ENCODE assay signal across 19 cellular contexts in the genomic region with DNA sequence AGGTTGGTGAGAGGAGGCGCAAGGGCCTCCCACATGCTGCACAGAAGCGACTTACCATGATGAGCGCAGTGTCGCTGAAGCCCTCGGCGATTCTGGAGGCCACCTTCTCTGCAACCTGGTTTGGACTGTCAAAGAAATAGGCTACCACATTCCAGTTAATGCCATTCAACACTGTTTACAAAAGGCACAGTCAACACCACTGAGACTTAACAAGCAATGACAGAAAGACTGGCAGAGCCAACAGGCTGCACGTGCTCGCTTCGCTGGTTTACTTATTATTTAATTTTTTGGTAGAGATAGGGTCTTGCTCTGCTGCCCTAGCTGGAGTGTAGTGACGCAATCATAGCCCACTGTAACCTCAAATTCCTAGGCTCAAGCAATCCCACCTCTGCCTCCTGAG. TPM values are rescaled to one million over a fixed set of nuclear protein-coding genes. Genes with fewer than 3 reads are reported as not detected.
DNase-seq lines count a peak whose midpoint lies in the region; ATAC-seq, FAIRE-seq and TF ChIP-seq lines count a peak whose summit lies in the region.
"Had no signal": no experiment of that assay in that cellular context is flagged by ENCODE, and none has a peak within 500 bp of the region (broad histone marks: within the 10 kb centered on the region; RNA-seq: fewer than 3 reads in every experiment).

No MANE protein-coding gene starts in this region.

- no peak overlapping the region for H3K4me3 ChIP-seq in mammary epithelial cell (replicated peaks in 1 of 3; ENCODE audit: insufficient read depth in 1 of 3, low read depth in 2 of 3, low read length in 3 of 3)
- H3K4me3 ChIP-seq in LNCaP clone FGC (ENCODE audit: low read depth, low read length) = no peak overlapping the region
- no peak overlapping the region for H3K4me3 ChIP-seq in K562
- no peak overlapping the region for H3K4me3 ChIP-seq in tibial artery
- no peak overlapping the region for H3K4me3 ChIP-seq in SK-N-SH (ENCODE audit: low read depth in 2 of 2, low read length in 1 of 2)
- H3K4me3 ChIP-seq: BLaER1 treated with 17β-estradiol and CSF1 and Interleukin-3, amounts not matched to agents 10 nM and 100 nM; GM23248 had no signal

- H3K36me3 ChIP-seq in mammary epithelial cell (ENCODE audit: insufficient read depth, low read length) (peaks cover 29% of the 10 kb centered on the region), K562 (ENCODE audit: control insufficient read depth, insufficient read depth, low read length) (peaks cover 81% of the 10 kb centered on the region; the same call in 2 of the 3 replicates), tibial artery (peaks cover 43 to 52% (median 52%) of the 10 kb centered on the region in 3 donors), SK-N-SH (replicated peaks in 1 of 2; ENCODE audit: control insufficient read depth in 1 of 2, insufficient read depth in 2 of 2, low read length in 1 of 2) (peaks cover 25 to 44% of the 10 kb centered on the region in 2 experiments)

- no peak for TF ChIP-seq POLR2A in K562 (conservative IDR thresholded peaks at IDR 0.05)

- intact Hi-C loops in mammary epithelial cell (cut with micrococcal nuclease) (no loop called here), K562 (cut with micrococcal nuclease) (no loop called here), tibial artery (cut with DNase I; ENCODE audit: low total_unique reads) (no loop called here)

- FAIRE-seq in K562 (lab: Jason Lieb, UNC) = no peak
- FAIRE-seq: GM12891, GM19239, H54, HTR-8/SVneo had no signal

- H3K4me2 ChIP-seq in mammary epithelial cell (ENCODE audit: insufficient read depth, low read depth, low read length) (no peak overlapping the region), K562 (ENCODE audit: insufficient read depth, low read length) (no peak overlapping the region), SK-N-SH (no peak overlapping the region)
- H3K4me2 ChIP-seq: BLaER1 treated with 17β-estradiol and CSF1 and Interleukin-3, amounts not matched to agents 10 nM and 100 nM had no signal

- no peaks in the 10 kb centered on the region for H3K9me1 ChIP-seq in K562 (ENCODE audit: control insufficient read depth, insufficient read depth, low read length)

- H3K9me2 ChIP-seq in SK-N-SH = no peaks in the 10 kb centered on the region

- in situ Hi-C loops in T47D (cut with HindIII; ENCODE audit: low pct_unique_long_range_greater_than_20kb, low sequenced_read_pairs) (no loop called here), mammary epithelial cell (cut with MboI; ENCODE audit: low sequenced_read_pairs in 2 of 2) (no loop called here), K562 (cut with MboI) (no loop called here)

- peak; percentile 87 to 91 for DNase-seq in T47D (ENCODE audit: low read depth in 1 of 2, low spot score in 1 of 2)
- no peak for DNase-seq in mammary epithelial cell
- DNase-seq in LNCaP clone FGC (ENCODE audit: low read depth) = peak; percentile 56
- DNase-seq in K562 (ENCODE audit: extremely low read depth in 1 of 4, low spot score in 3 of 4) = no peak
- no peak for DNase-seq in tibial artery
- DNase-seq in SK-N-SH = no peak
- DNase-seq: CD8-positive, alpha-beta T cell; DMS 273 treated with DMSO at 0.1 percent for 48 hours; DMS53; DND-41; EL; GM23248; HCEC 1CT had no signal

- peaks cover 25% of the 10 kb centered on the region for H3K4me1 ChIP-seq in mammary epithelial cell (ENCODE audit: insufficient read depth, low read length)
- H3K4me1 ChIP-seq in K562 (replicated peaks in 1 of 2; ENCODE audit: control insufficient read depth in 2 of 2, insufficient read depth in 2 of 2, low read length in 2 of 2) = no peaks in the 10 kb centered on the region
- H3K4me1 ChIP-seq in tibial artery = peaks cover 0 to 13% (median 6%) of the 10 kb centered on the region in 4 donors
- no peaks in the 10 kb centered on the region for H3K4me1 ChIP-seq in SK-N-SH (ENCODE audit: control insufficient read depth in 1 of 2, insufficient read depth in 2 of 2, low read depth in 1 of 2, low read length in 1 of 2)
- H3K4me1 ChIP-seq: BLaER1 treated with 17β-estradiol and CSF1 and Interleukin-3, amounts not matched to agents 10 nM and 100 nM had no signal

- TF ChIP-seq RAD21 in K562 (CRISPR knock-in tag; conservative IDR thresholded peaks at IDR 0.05 in 1 of 2, IDR thresholded peaks at IDR 0.05 in 1 of 2) (no peak), SK-N-SH (IDR thresholded peaks at IDR 0.05; ENCODE audit: low read length) (no peak)

- H3K27ac ChIP-seq in mammary epithelial cell (ENCODE audit: insufficient read depth, low read depth, low read length) (no peak overlapping the region), K562 (ENCODE audit: extremely low read depth, low read depth, low read length) (no peak overlapping the region), tibial artery (no peak overlapping the region), SK-N-SH (ENCODE audit: low read depth in 2 of 2, low read length in 1 of 2) (no peak overlapping the region)
- H3K27ac ChIP-seq: BLaER1 treated with 17β-estradiol and CSF1 and Interleukin-3, amounts not matched to agents 10 nM and 100 nM; GM23248 had no signal

- H4K20me1 ChIP-seq in mammary epithelial cell (ENCODE audit: insufficient read depth, low read length) = no peaks in the 10 kb centered on the region
- H4K20me1 ChIP-seq in K562 (replicated peaks; ENCODE audit: control insufficient read depth, insufficient read depth, low read length) = no peaks in the 10 kb centered on the region; the same call in 1 of the 2 replicates
- peaks cover 15% of the 10 kb centered on the region; the same call in 1 of the 2 replicates for H4K20me1 ChIP-seq in SK-N-SH (ENCODE audit: insufficient read depth)

- POLR2A ChIA-PET in K562 (lab: Yijun Ruan, JAX) = interaction anchor here (0.9 to 1.0 kb wide), 2 partner anchors 9 to 10 kb away, joined by 3 to 5 read pairs; no protein-coding TSS in a partner anchor
- POLR2A ChIA-PET in SK-N-SH (lab: Yijun Ruan, JAX) = no interaction called here

- TF ChIP-seq EP300 in K562 (IDR thresholded peaks at IDR 0.05; ENCODE audit: low read length) (no peak), SK-N-SH (IDR thresholded peaks at IDR 0.05; ENCODE audit: borderline replicate concordance in 1 of 2, low read depth in 1 of 2, low read length in 1 of 2) (no peak)

- ATAC-seq in K562 = no peak
- no peak for ATAC-seq in HG03378 (IDR thresholded peaks at IDR 0.05; ENCODE audit: unreplicated experiment)
- ATAC-seq: CD8-positive, alpha-beta T cell had no signal

- H3F3A ChIP-seq in SK-N-SH (replicated peaks; ENCODE audit: insufficient read depth) = peaks cover 21% of the 10 kb centered on the region

- H3K79me2 ChIP-seq in mammary epithelial cell (ENCODE audit: insufficient read depth, low read length) (peaks cover 50% of the 10 kb centered on the region), K562 (ENCODE audit: control insufficient read depth, insufficient read depth, low read length) (0 out of 3 replicates have a peak, but pooled peaks cover 4% of the 10 kb centered on the region), SK-N-SH (ENCODE audit: insufficient read depth) (peaks cover 18% of the 10 kb centered on the region; the same call in 1 of the 2 replicates)

- H3K9ac ChIP-seq in mammary epithelial cell (ENCODE audit: insufficient read depth, low read length) (no peak overlapping the region), K562 (ENCODE audit: insufficient read depth in 1 of 2, low read depth in 2 of 2, low read length in 2 of 2) (no peak overlapping the region), SK-N-SH (no peak overlapping the region)
- H3K9ac ChIP-seq: BLaER1 treated with 17β-estradiol and CSF1 and Interleukin-3, amounts not matched to agents 10 nM and 100 nM; GM23248 had no signal

- H3K27me3 ChIP-seq in mammary epithelial cell (ENCODE audit: insufficient read depth, low read length) (no peaks in the 10 kb centered on the region), K562 (ENCODE audit: control insufficient read depth in 2 of 2, insufficient read depth in 2 of 2, low read length in 2 of 2) (no peaks in the 10 kb centered on the region), tibial artery (no peaks in the 10 kb centered on the region), SK-N-SH (ENCODE audit: insufficient read depth) (no peaks in the 10 kb centered on the region)
- H3K27me3 ChIP-seq: BLaER1 treated with 17β-estradiol and CSF1 and Interleukin-3, amounts not matched to agents 10 nM and 100 nM had no signal

- CTCF ChIA-PET in mammary epithelial cell (lab: Charles Lee; ENCODE audit: low non-redundant PET) (no interaction called here), K562 (lab: Yijun Ruan, JAX; ENCODE audit: low intra/inter-chr PET ratio) (no interaction called here), SK-N-SH (lab: Yijun Ruan, JAX) (no interaction called here)

- dilution Hi-C loops in mammary epithelial cell (cut with HindIII; ENCODE audit: low sequenced_read_pairs) = no loop called here

- 97% methylated on average over 9 of the region's 10 CpGs for WGBS in mammary epithelial cell (ENCODE audit: low coverage, missing lambda C conversion rate)
- WGBS in K562 (ENCODE audit: insufficient coverage, low coverage, missing lambda C conversion rate) = 87% methylated on average over 10 of the region's 10 CpGs
- WGBS in SK-N-SH (ENCODE audit: low lambda C conversion rate) = 86% methylated on average over 10 of the region's 10 CpGs

- H3K9me3 ChIP-seq in mammary epithelial cell (replicated peaks; ENCODE audit: insufficient read depth, low read length) (no peaks in the 10 kb centered on the region), K562 (replicated peaks; ENCODE audit: control insufficient read depth, insufficient read depth, low read depth, low read length) (no peaks in the 10 kb centered on the region), tibial artery (no peaks in the 10 kb centered on the region), SK-N-SH (no peaks in the 10 kb centered on the region)
- H3K9me3 ChIP-seq: BLaER1 treated with 17β-estradiol and CSF1 and Interleukin-3, amounts not matched to agents 10 nM and 100 nM had no signal

- no peak for TF ChIP-seq CTCF in mammary epithelial cell (conservative IDR thresholded peaks at IDR 0.05 in 1 of 2, IDR thresholded peaks at IDR 0.05 in 1 of 2; ENCODE audit: extremely low read depth in 1 of 2, insufficient read depth in 1 of 2, low read depth in 1 of 2, low read length in 2 of 2)
- TF ChIP-seq CTCF in LNCaP clone FGC (IDR thresholded peaks at IDR 0.05; ENCODE audit: control insufficient read depth, extremely low read depth, insufficient read depth) = no peak
- no peak for TF ChIP-seq CTCF in K562 (IDR thresholded peaks at IDR 0.05 in 2 of 3, conservative IDR thresholded peaks at IDR 0.05 in 1 of 3; ENCODE audit: insufficient read depth in 2 of 3, low read depth in 1 of 3, low read length in 3 of 3)
- TF ChIP-seq CTCF in tibial artery (IDR thresholded peaks at IDR 0.05) = no peak
- TF ChIP-seq CTCF in SK-N-SH (IDR thresholded peaks at IDR 0.05) = no peak

- H2AFZ ChIP-seq in mammary epithelial cell (ENCODE audit: low read depth, low read length) = no peak overlapping the region
- H2AFZ ChIP-seq in K562 (ENCODE audit: low read depth, low read length) = no peak overlapping the region
- no peak overlapping the region for H2AFZ ChIP-seq in SK-N-SH (ENCODE audit: low read depth)
- H2AFZ ChIP-seq: GM23248 had no signal

- BruUV-seq in mammary epithelial cell (replicated peaks; lab: Mats Ljungman, UMichigan) (no TSS peak), K562 (replicated peaks; lab: Mats Ljungman, UMichigan) (no TSS peak)

RNA-seq across cellular contexts. Expression of a gene that starts 18.2 kb away (rescaled TPM):
- total RNA-seq in mammary epithelial cell (10 to 100 TPM; 28.3 to 48.3 TPM), K562 (2014; rRNA removed) (81.8 and 86.4 TPM in 2 replicates), K562 (2014; rRNA removed; fragmentation: Illumina TruSeq; extraction: Trizol) (36.4 and 48.6 TPM in 2 replicates), K562 (2015; rRNA removed; fragmentation: Illumina TruSeq; extraction: Trizol) (49.9 and 56.4 TPM in 2 replicates), K562 (2021) (60.8 and 71.9 TPM in 2 replicates)
- polyA plus RNA-seq in mammary epithelial cell (45.4 TPM), K562 (2011; rRNA removed) (45.2 and 54.7 TPM in 2 replicates), K562 (2014; fragmentation: Illumina TruSeq; extraction: Trizol) (32.7 and 39.8 TPM in 2 replicates), K562 (2014; fragmentation: Nextera tagmentation; extraction: Ambion mirVana) (10 to 100 TPM; 11.4 to 14.0 TPM), K562 (2014; rRNA removed) (61.7 and 69.1 TPM in 2 replicates), SK-N-SH (2012; rRNA removed) (45.9 and 52.9 TPM in 2 replicates)
- polyA minus RNA-seq in mammary epithelial cell = 69.7 TPM
- total RNA-seq in K562 (2011; cell fraction: chromatin; rRNA removed; ENCODE audit: low replicate concordance) = 39.0 and 71.6 TPM in 2 replicates
- total RNA-seq in K562 (2011; cell fraction: nucleolus; rRNA removed) = 55.5 and 57.1 TPM in 2 replicates
- total RNA-seq in K562 (2011; cell fraction: nucleoplasm; rRNA removed) = 52.4 and 64.5 TPM in 2 replicates
- polyA plus RNA-seq in K562 (2011; cell fraction: cytosol; rRNA removed) = 64.7 and 82.3 TPM in 2 replicates
- polyA plus RNA-seq in K562 (2011; cell fraction: nucleus; rRNA removed) = 50.0 and 69.2 TPM in 2 replicates
- 35.1 and 36.5 TPM in 2 replicates for polyA plus RNA-seq in K562 (2012)
- polyA minus RNA-seq in K562 (2011; rRNA and poly(A)+ RNA removed) = 35.1 and 58.8 TPM in 2 replicates
- 45.7 and 51.0 TPM in 2 replicates for polyA minus RNA-seq in K562 (2011; cell fraction: cytosol; rRNA and poly(A)+ RNA removed)
- polyA minus RNA-seq in K562 (2011; cell fraction: nucleus; rRNA and poly(A)+ RNA removed) = 26.1 and 37.0 TPM in 2 replicates
- polyA plus RNA-seq in SK-N-SH (2012; cell fraction: cytosol; rRNA removed) = 36.2 and 45.8 TPM in 2 replicates
- polyA plus RNA-seq in SK-N-SH (2012; cell fraction: nucleus; rRNA removed) = 42.9 and 47.0 TPM in 2 replicates

RNA-seq across cellular contexts. Expression of a gene that starts 18.3 kb away (rescaled TPM):
- total RNA-seq in mammary epithelial cell = 100 to 1,000 TPM; 229 to 458 TPM
- polyA plus RNA-seq in mammary epithelial cell = 747 TPM
- polyA minus RNA-seq in mammary epithelial cell = 445 TPM
- total RNA-seq in K562 (2011; cell fraction: chromatin; rRNA removed; ENCODE audit: low replicate concordance) = 142 and 234 TPM in 2 replicates
- 377 and 464 TPM in 2 replicates for total RNA-seq in K562 (2011; cell fraction: nucleolus; rRNA removed)
- total RNA-seq in K562 (2011; cell fraction: nucleoplasm; rRNA removed) = 382 and 397 TPM in 2 replicates
- total RNA-seq in K562 (2014; rRNA removed) = 941 and 994 TPM in 2 replicates
- 526 and 685 TPM in 2 replicates for total RNA-seq in K562 (2014; rRNA removed; fragmentation: Illumina TruSeq; extraction: Trizol)
- total RNA-seq in K562 (2015; rRNA removed; fragmentation: Illumina TruSeq; extraction: Trizol) = 613 and 651 TPM in 2 replicates
- 827 and 832 TPM in 2 replicates for total RNA-seq in K562 (2021)
- polyA plus RNA-seq in K562 (2011; rRNA removed) = 1,032 and 1,039 TPM in 2 replicates
- polyA plus RNA-seq in K562 (2011; cell fraction: cytosol; rRNA removed) = 957 and 1,096 TPM in 2 replicates
- 594 and 697 TPM in 2 replicates for polyA plus RNA-seq in K562 (2011; cell fraction: nucleus; rRNA removed)
- polyA plus RNA-seq in K562 (2012) = 796 and 1,103 TPM in 2 replicates
- 1,040 and 1,078 TPM in 2 replicates for polyA plus RNA-seq in K562 (2014; fragmentation: Illumina TruSeq; extraction: Trizol)
- 1,000 to 10,000 TPM; 1,936 to 2,356 TPM for polyA plus RNA-seq in K562 (2014; fragmentation: Nextera tagmentation; extraction: Ambion mirVana)
- 1,078 and 1,164 TPM in 2 replicates for polyA plus RNA-seq in K562 (2014; rRNA removed)
- polyA minus RNA-seq in K562 (2011; rRNA and poly(A)+ RNA removed) = 533 and 536 TPM in 2 replicates
- 193 and 209 TPM in 2 replicates for polyA minus RNA-seq in K562 (2011; cell fraction: cytosol; rRNA and poly(A)+ RNA removed)
- polyA minus RNA-seq in K562 (2011; cell fraction: nucleus; rRNA and poly(A)+ RNA removed) = 68.0 and 114 TPM in 2 replicates
- 1,138 and 1,294 TPM in 2 replicates for polyA plus RNA-seq in SK-N-SH (2012; rRNA removed)
- 1,164 and 1,171 TPM in 2 replicates for polyA plus RNA-seq in SK-N-SH (2012; cell fraction: cytosol; rRNA removed)
- polyA plus RNA-seq in SK-N-SH (2012; cell fraction: nucleus; rRNA removed) = 473 and 619 TPM in 2 replicates

RNA-seq across cellular contexts. Expression of a gene that starts 30.3 kb away (rescaled TPM):
- total RNA-seq in mammary epithelial cell (100 to 1,000 TPM in 1 of 2 donors, 10 to 100 TPM in 1; 19.7 to 121 TPM), K562 (2014; rRNA removed) (not detected in 2 replicates), K562 (2014; rRNA removed; fragmentation: Illumina TruSeq; extraction: Trizol) (not detected in 2 replicates), K562 (2015; rRNA removed; fragmentation: Illumina TruSeq; extraction: Trizol) (not detected in 2 replicates), K562 (2021) (not detected in 2 replicates)
- polyA plus RNA-seq in mammary epithelial cell (81.5 TPM), K562 (2011; rRNA removed) (0.11 TPM in 1 of 2 replicates, not detected in the other), K562 (2014; fragmentation: Illumina TruSeq; extraction: Trizol) (not detected in 2 replicates), K562 (2014; fragmentation: Nextera tagmentation; extraction: Ambion mirVana) (not detected), K562 (2014; rRNA removed) (not detected in 2 replicates), SK-N-SH (2012; rRNA removed) (15.9 and 27.2 TPM in 2 replicates)
- polyA minus RNA-seq in mammary epithelial cell = 37.0 TPM
- total RNA-seq in K562 (2011; cell fraction: chromatin; rRNA removed; ENCODE audit: low replicate concordance) = not detected in 2 replicates
- not detected in 2 replicates for total RNA-seq in K562 (2011; cell fraction: nucleolus; rRNA removed)
- not detected in 2 replicates for total RNA-seq in K562 (2011; cell fraction: nucleoplasm; rRNA removed)
- polyA plus RNA-seq in K562 (2011; cell fraction: cytosol; rRNA removed) = not detected in 2 replicates
- not detected in 2 replicates for polyA plus RNA-seq in K562 (2011; cell fraction: nucleus; rRNA removed)
- not detected in 2 replicates for polyA plus RNA-seq in K562 (2012)
- polyA minus RNA-seq in K562 (2011; rRNA and poly(A)+ RNA removed) = not detected in 2 replicates
- not detected in 2 replicates for polyA minus RNA-seq in K562 (2011; cell fraction: cytosol; rRNA and poly(A)+ RNA removed)
- polyA minus RNA-seq in K562 (2011; cell fraction: nucleus; rRNA and poly(A)+ RNA removed) = not detected in 2 replicates
- 13.7 and 16.7 TPM in 2 replicates for polyA plus RNA-seq in SK-N-SH (2012; cell fraction: cytosol; rRNA removed)
- 20.6 and 35.2 TPM in 2 replicates for polyA plus RNA-seq in SK-N-SH (2012; cell fraction: nucleus; rRNA removed)

Comparison
In these comparisons a context has a peak if more than half of its experiments do, and no peak if none do; other contexts are left out.
1. DNase-seq: peak in T47D (2 of 2) and LNCaP clone FGC (single experiment); none in mammary epithelial cell (single experiment), K562 (0 of 4), tibial artery (0 of 2) and SK-N-SH (single experiment).
2. RNA of a gene that starts 30.3 kb away (polyA plus RNA-seq): 81.5 TPM in mammary epithelial cell (single experiment) and 13.7 to 35.2 TPM in SK-N-SH; 0.11 TPM in K562; every median in the first group is over 10 times any median in the second.